ENCODE assay signal across 8 cellular contexts in the genomic region with DNA sequence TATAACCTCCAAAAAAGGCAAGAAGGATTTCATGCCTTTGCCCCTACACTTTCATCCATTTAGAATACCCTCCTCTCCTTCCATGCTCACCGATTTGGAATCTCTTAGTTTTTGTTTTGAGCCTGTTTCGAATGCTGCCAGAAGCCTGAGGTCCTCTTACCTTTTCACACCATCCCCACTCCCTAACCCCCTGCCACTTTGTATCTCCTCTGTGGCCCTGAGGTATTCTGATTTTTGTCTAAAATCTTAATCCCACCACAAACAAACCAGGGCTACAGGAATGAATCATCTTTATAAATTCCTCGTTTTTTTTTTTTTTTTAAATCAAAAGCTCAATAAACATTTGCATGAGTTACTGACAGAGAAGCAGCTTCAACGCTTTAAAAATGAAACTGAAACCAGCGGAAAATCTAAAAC.
DNase-seq lines count a peak whose midpoint lies in the region; ATAC-seq, FAIRE-seq and TF ChIP-seq lines count a peak whose summit lies in the region.

No MANE protein-coding gene starts in this region.

- FAIRE-seq in RCC 7860 (lab: Jason Lieb, UNC) = no peak

- no peaks in the 10 kb centered on the region for H3K27me3 ChIP-seq in iPS-18a (ENCODE audit: control insufficient read depth, insufficient read depth, low read length)

- H3K9me3 ChIP-seq in iPS-18a (ENCODE audit: control insufficient read depth, low read depth, low read length) = no peaks in the 10 kb centered on the region

- peak overlapping the region; percentile 93 for H3K9ac ChIP-seq in iPS-18a (ENCODE audit: low read length)

- peaks cover 22% of the 10 kb centered on the region for H3K4me1 ChIP-seq in iPS-18a (ENCODE audit: control insufficient read depth, low read depth, low read length)

- DNase-seq in activated CD4-positive, CD25-positive, alpha-beta regulatory T cell treated with anti-CD3 and anti-CD28 coated beads, Interleukin-2, amount 50 U/mL, for 72 hours = no peak
- peak; percentile 23 for DNase-seq in stimulated activated naive CD8-positive, alpha-beta T cell treated with anti-CD3 and anti-CD28 coated beads, Interleukin-15, Interleukin-2, amounts not matched to agents 100 U/mL and 50 U/mL, for 24 hours
- DNase-seq in OCI-M2 (lab: John Stamatoyannopoulos, UW; ENCODE audit: unreplicated experiment) = no peak
- no peak for DNase-seq in RCC 7860 (ENCODE audit: low spot score)

- H3K36me3 ChIP-seq in iPS-18a (ENCODE audit: control insufficient read depth, low read depth, low read length) = peaks cover 31% of the 10 kb centered on the region

- ATAC-seq in activated CD4-positive, CD25-positive, alpha-beta regulatory T cell treated with anti-CD3 and anti-CD28 coated beads, Interleukin-2, amount 50 U/mL, for 24 hours = peak; percentile 0 to 1
- ATAC-seq in HG02938 (IDR thresholded peaks at IDR 0.05; ENCODE audit: unreplicated experiment) = peak; percentile 18
- no peak for ATAC-seq in stimulated activated naive CD8-positive, alpha-beta T cell treated with anti-CD3 and anti-CD28 coated beads, Interleukin-15, Interleukin-2, amounts not matched to agents 100 U/mL and 50 U/mL, for 24 hours

- TF ChIP-seq CTCF in WI38 (IDR thresholded peaks at IDR 0.05; ENCODE audit: low read depth, low read length) = no peak

- H3K4me3 ChIP-seq in WI38 (ENCODE audit: low read depth, low read length) (peak overlapping the region; percentile 78), iPS-18a (ENCODE audit: low read length) (peak overlapping the region; percentile 98)

- H3K27ac ChIP-seq in iPS-18a (ENCODE audit: low read length) = peak overlapping the region; percentile 84
